Comparison of ENCODE assay signal across 26 cellular contexts in genomic region chr15:22257047-22257667, GRCh38.
DNase-seq lines count a peak whose midpoint lies in the region; ATAC-seq, FAIRE-seq and TF ChIP-seq lines count a peak whose summit lies in the region.
"Had no signal": no experiment of that assay in that cellular context is flagged by ENCODE, and none has a peak within 500 bp of the region (broad histone marks: within the 10 kb centered on the region; RNA-seq: fewer than 3 reads in every experiment).

No MANE protein-coding gene starts in this region.

- H3K27ac Mint-ChIP-seq in CD4-positive, alpha-beta T cell: no peak overlapping the region
- H3K27ac Mint-ChIP-seq: activated CD8-positive, alpha-beta T cell treated with anti-CD3 and anti-CD28 coated beads for 36 hours; activated naive CD8-positive, alpha-beta T cell treated with anti-CD3 and anti-CD28 coated beads, Interleukin-2, amount 10 ng/mL, durations not matched to agents 7 days and 5 days; CD8-positive, alpha-beta T cell; dendritic cell treated with granulocyte-macrophage colony-stimulating factor and Interleukin-4, amounts not matched to agents 40 ng/mL and 50 ng/mL, for 4 days; T-cell had no signal

- CTCF ChIA-PET in CD4-positive, alpha-beta T cell (lab: Charles Lee): no interaction called here

- peaks cover 45% of the 10 kb centered on the region for H3K4me1 Mint-ChIP-seq in CD4-positive, alpha-beta T cell (ENCODE audit: low read depth)

- no peaks in the 10 kb centered on the region for H3K9me3 ChIP-seq in CD4-positive, alpha-beta T cell (ENCODE audit: control insufficient read depth, low read length)
- peaks cover 0 to 13% (median 0%) of the 10 kb centered on the region in 8 donors for H3K9me3 ChIP-seq in spleen
- peaks cover 2% of the 10 kb centered on the region for H3K9me3 ChIP-seq in small intestine (ENCODE audit: control insufficient read depth, low read depth)
- H3K9me3 ChIP-seq: ascending aorta, psoas muscle, upper lobe of right lung had no signal

- POLR2A ChIA-PET in CD4-positive, alpha-beta T cell (lab: Charles Lee): no interaction called here

- H3K36me3 ChIP-seq in spleen (no peaks in the 10 kb centered on the region), small intestine (ENCODE audit: control insufficient read depth in 2 of 2, insufficient read depth in 2 of 2, low read length in 2 of 2) (no peaks in the 10 kb centered on the region)
- H3K36me3 ChIP-seq: ascending aorta, esophagus squamous epithelium, HAP-1, upper lobe of right lung had no signal

- no peak for TF ChIP-seq POLR2A in spleen (IDR thresholded peaks at IDR 0.05)

- H3K27me3 ChIP-seq in CD4-positive, alpha-beta T cell (ENCODE audit: control insufficient read depth, insufficient read depth, low read length): peaks cover 21% of the 10 kb centered on the region
- H3K27me3 ChIP-seq in spleen (replicated peaks in 1 of 7): peaks cover 0 to 25% (median 0%) of the 10 kb centered on the region in 7 donors
- H3K27me3 ChIP-seq in small intestine (ENCODE audit: control insufficient read depth in 2 of 2, insufficient read depth in 2 of 2, low read length in 2 of 2): no peaks in the 10 kb centered on the region
- H3K27me3 ChIP-seq: ascending aorta, upper lobe of right lung had no signal

- TF ChIP-seq CTCF in CD4-positive, alpha-beta T cell (IDR thresholded peaks at IDR 0.05): no peak
- TF ChIP-seq CTCF in fibroblast of villous mesenchyme (IDR thresholded peaks at IDR 0.05; ENCODE audit: insufficient read depth, low read depth, low read length) (no peak), spleen (IDR thresholded peaks at IDR 0.05 in 8 of 11, conservative IDR thresholded peaks at IDR 0.05 in 3 of 11) (no peak)

- H3K4me3 Mint-ChIP-seq in CD4-positive, alpha-beta T cell: peak overlapping the region; percentile 26
- H3K4me3 Mint-ChIP-seq: activated CD8-positive, alpha-beta T cell treated with anti-CD3 and anti-CD28 coated beads for 36 hours; activated naive CD8-positive, alpha-beta T cell treated with anti-CD3 and anti-CD28 coated beads, Interleukin-2, amount 10 ng/mL, durations not matched to agents 7 days and 5 days; CD8-positive, alpha-beta T cell; central memory CD8-positive, alpha-beta T cell; dendritic cell treated with granulocyte-macrophage colony-stimulating factor and Interleukin-4, amounts not matched to agents 40 ng/mL and 50 ng/mL, for 4 days; T-cell had no signal

- H3K4me3 ChIP-seq in fibroblast of villous mesenchyme (ENCODE audit: low read depth, low read length) (peak overlapping the region; percentile 30), spleen (no peak overlapping the region), small intestine (ENCODE audit: low read depth in 1 of 2, low read length in 2 of 2) (no peak overlapping the region)
- H3K4me3 ChIP-seq: ascending aorta, esophagus squamous epithelium, HAP-1, psoas muscle, upper lobe of right lung had no signal

- no peak for DNase-seq in CD4-positive, alpha-beta T cell
- DNase-seq in HT1080 (ENCODE audit: low read depth) (peak; percentile 86), fibroblast of villous mesenchyme (ENCODE audit: low read depth) (peak; percentile 77), spleen (peak; percentile 71), small intestine (no peak)
- DNase-seq: activated CD8-positive, alpha-beta T cell treated with anti-CD3 and anti-CD28 coated beads for 36 hours; activated naive CD8-positive, alpha-beta T cell treated with anti-CD3 and anti-CD28 coated beads, Interleukin-2, amount 10 ng/mL, durations not matched to agents 7 days and 5 days; CD8-positive, alpha-beta T cell; esophagus squamous epithelium; hypothalamus; left ventricle myocardium superior; midbrain; NCI-H2029 treated with DMSO at 0.1 percent for 48 hours; NCI-H2227 treated with DMSO at 0.1 percent for 48 hours; NCI-H526 treated with DMSO at 0.1 percent for 48 hours; psoas muscle; T-cell; upper lobe of right lung had no signal

- H3K4me1 ChIP-seq in spleen: peaks cover 10 to 21% (median 12%) of the 10 kb centered on the region in 6 donors
- peaks cover 0 to 5% of the 10 kb centered on the region in 2 donors for H3K4me1 ChIP-seq in small intestine (ENCODE audit: control insufficient read depth in 2 of 2, insufficient read depth in 1 of 2, low read depth in 1 of 2, low read length in 1 of 2)
- H3K4me1 ChIP-seq: ascending aorta, esophagus squamous epithelium, HAP-1, psoas muscle, upper lobe of right lung had no signal

- intact Hi-C loops in CD4-positive, alpha-beta T cell (cut with DNase I, micrococcal nuclease): loop anchor here in 1 of 2 experiments (2.0 kb wide), 1 partner anchor 14 kb away; no protein-coding TSS in a partner anchor
- intact Hi-C loops in spleen (cut with DNase I; ENCODE audit: low total_unique reads): no loop called here

- no peak for FAIRE-seq in small intestine (lab: Jason Lieb, UNC)
- FAIRE-seq: endometrium had no signal

- H3K36me3 Mint-ChIP-seq in CD4-positive, alpha-beta T cell (ENCODE audit: low read depth): no peaks in the 10 kb centered on the region
- H3K36me3 Mint-ChIP-seq: activated naive CD8-positive, alpha-beta T cell treated with anti-CD3 and anti-CD28 coated beads, Interleukin-2, amount 10 ng/mL, durations not matched to agents 7 days and 5 days; CD8-positive, alpha-beta T cell; T-cell had no signal

- H3K9me3 Mint-ChIP-seq in CD4-positive, alpha-beta T cell: no peaks in the 10 kb centered on the region
- H3K9me3 Mint-ChIP-seq: activated CD8-positive, alpha-beta T cell treated with anti-CD3 and anti-CD28 coated beads for 36 hours; activated naive CD8-positive, alpha-beta T cell treated with anti-CD3 and anti-CD28 coated beads, Interleukin-2, amount 10 ng/mL, durations not matched to agents 7 days and 5 days; CD8-positive, alpha-beta T cell; central memory CD8-positive, alpha-beta T cell; T-cell had no signal

- no peak for ATAC-seq in CD4-positive, alpha-beta T cell (ENCODE audit: poor library complexity)
- ATAC-seq in GM19351 (IDR thresholded peaks at IDR 0.05; ENCODE audit: unreplicated experiment) (no peak), HG03095 (IDR thresholded peaks at IDR 0.05; ENCODE audit: unreplicated experiment) (no peak)
- ATAC-seq: activated CD8-positive, alpha-beta T cell treated with anti-CD3 and anti-CD28 coated beads for 36 hours; CD8-positive, alpha-beta T cell; left ventricle myocardium superior; naive thymus-derived CD4-positive, alpha-beta T cell; psoas muscle; T-cell; upper lobe of right lung had no signal

- H3K27me3 Mint-ChIP-seq in CD4-positive, alpha-beta T cell: peaks cover 67% of the 10 kb centered on the region
- H3K27me3 Mint-ChIP-seq: central memory CD8-positive, alpha-beta T cell had no signal

- H3K27ac ChIP-seq in CD4-positive, alpha-beta T cell (ENCODE audit: low read depth, low read length): no peak overlapping the region
- H3K27ac ChIP-seq in spleen: no peak overlapping the region
- no peak overlapping the region for H3K27ac ChIP-seq in small intestine (ENCODE audit: low read depth in 1 of 2, low read length in 1 of 2)
- H3K27ac ChIP-seq: ascending aorta, esophagus squamous epithelium, psoas muscle, upper lobe of right lung had no signal

- 65 to 85% (median 80%) methylated on average over 26 to 49 of the region's 49 CpGs for WGBS in spleen, 5 donors
- WGBS in small intestine, 3 donors: 74 to 87% (median 79%) methylated on average over 44 to 49 of the region's 49 CpGs

Comparison
In these comparisons a context has a peak if more than half of its experiments do, and no peak if none do; other contexts are left out.
1. DNase-seq: peak in HT1080 (single experiment), fibroblast of villous mesenchyme (single experiment) and spleen (single experiment); none in CD4-positive, alpha-beta T cell (0 of 10) and small intestine (single experiment).